14 cellular contexts compared by ENCODE assay signal in the genomic region with DNA sequence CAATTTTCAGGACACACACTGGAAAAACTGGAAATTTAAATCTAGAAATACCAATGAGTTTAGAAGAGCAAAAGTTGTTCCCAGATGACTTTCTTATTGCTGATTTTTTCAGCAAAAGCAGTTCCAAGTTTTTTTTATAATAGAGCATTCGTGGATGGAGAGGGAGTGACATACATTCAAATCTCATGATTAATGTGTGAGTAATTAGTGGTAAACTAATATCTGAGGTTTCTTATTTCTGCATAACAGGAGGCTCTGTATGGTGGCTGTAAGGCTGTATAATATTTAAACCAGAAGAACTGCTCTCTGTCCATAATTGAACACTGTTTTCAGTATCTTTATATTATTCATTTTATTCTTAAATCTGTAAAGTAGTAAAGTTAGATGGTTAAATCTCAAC.
"Had no signal": no experiment of that assay in that cellular context is flagged by ENCODE, and none has a peak within 500 bp of the region (broad histone marks: within the 10 kb centered on the region; RNA-seq: fewer than 3 reads in every experiment).

No MANE protein-coding gene starts in this region.

- H3K9me3 ChIP-seq: adrenal gland, stomach, upper lobe of left lung had no signal

- H3K27ac ChIP-seq: adrenal gland, skin epidermis, stomach, upper lobe of left lung had no signal

- H3K4me1 ChIP-seq: adrenal gland, stomach, upper lobe of left lung had no signal

- H3K36me3 ChIP-seq: adrenal gland, stomach, upper lobe of left lung had no signal

- H3K27me3 ChIP-seq: adrenal gland, stomach, upper lobe of left lung had no signal

- H3K4me3 ChIP-seq: adrenal gland, skin epidermis, stomach, upper lobe of left lung had no signal

- DNase-seq: activated CD4-positive, alpha-beta T cell treated with anti-CD3 and anti-CD28 coated beads for 36 hours; activated CD4-positive, alpha-beta T cell treated with anti-CD3 and anti-CD28 coated beads, Interleukin-2, amount 50 U/mL, for 48 hours; activated gamma-delta T cell treated with Interleukin-2 at 50 U/mL for 16 hours; activated T-cell treated with anti-CD3 and anti-CD28 coated beads for 4 hours; adrenal gland; effector memory CD4-positive, alpha-beta T cell; hypothalamus; islet precursor cell; occipital lobe; stimulated activated CD4-positive, alpha-beta T cell treated with anti-CD3 and anti-CD28 coated beads, Interleukin-15, amount 100 ng/mL, for 24 hours; stimulated activated CD4-positive, alpha-beta T cell treated with anti-CD3 and anti-CD28 coated beads, Interleukin-2, amount 100 ng/mL, for 48 hours; stomach; upper lobe of left lung had no signal
